Comparison of ENCODE assay signal across 15 cellular contexts in the genomic region with DNA sequence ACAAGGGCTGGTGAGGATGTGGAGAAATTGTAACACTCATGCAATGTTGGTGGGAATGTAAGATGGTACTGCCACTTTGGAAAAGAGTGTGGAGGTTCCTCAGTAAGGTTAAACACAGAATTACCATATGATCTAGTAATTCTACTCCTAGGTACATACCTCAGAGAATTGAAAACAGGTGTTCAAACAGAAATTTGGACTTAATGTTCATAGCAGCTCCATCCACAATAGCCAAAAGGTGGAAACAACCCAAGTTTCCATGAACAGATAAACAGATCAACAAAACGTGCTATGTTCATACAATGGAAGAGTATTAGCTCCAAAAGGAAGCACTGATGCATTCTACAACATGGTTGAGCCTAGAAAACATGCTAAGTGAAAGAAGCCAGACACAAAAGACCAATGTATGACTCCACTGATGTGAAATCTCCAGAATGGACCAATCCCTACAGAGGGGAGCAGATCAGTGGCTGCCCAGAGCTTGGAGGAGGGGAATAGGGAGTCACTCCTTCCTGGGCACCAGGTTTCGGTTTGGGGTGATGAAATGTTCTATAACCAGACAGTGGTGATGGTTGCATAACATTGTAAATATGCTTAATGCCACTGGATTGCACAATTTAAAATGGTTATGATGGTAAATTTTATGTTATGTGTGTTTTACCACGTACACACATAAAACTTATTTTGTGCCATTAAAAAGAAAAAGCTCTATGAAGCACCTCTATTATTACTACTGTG. TPM values are rescaled to one million over a fixed set of nuclear protein-coding genes. Genes with fewer than 3 reads are reported as not detected.
DNase-seq lines count a peak whose midpoint lies in the region; ATAC-seq and TF ChIP-seq lines count a peak whose summit lies in the region.
"Had no signal": no experiment of that assay in that cellular context is flagged by ENCODE, and none has a peak within 500 bp of the region (broad histone marks: within the 10 kb centered on the region; RNA-seq: fewer than 3 reads in every experiment).

No MANE protein-coding gene starts in this region.

- POLR2A ChIA-PET in naive thymus-derived CD4-positive, alpha-beta T cell (lab: Charles Lee): interaction anchor here (0.7 kb wide), 1 partner anchor 699 kb away, joined by 3 read pairs; the partner anchor contains the start of gene GIMAP1

- H3K4me1 ChIP-seq in mammary epithelial cell (ENCODE audit: insufficient read depth, low read length) (peaks cover 3% of the 10 kb centered on the region), endodermal cell (ENCODE audit: control insufficient read depth, insufficient read depth, low read length) (peaks cover 9% of the 10 kb centered on the region)
- H3K4me1 ChIP-seq in naive thymus-derived CD4-positive, alpha-beta T cell (ENCODE audit: control insufficient read depth in 2 of 2, insufficient read depth in 2 of 2, low read length in 2 of 2): peaks cover 4 to 7% of the 10 kb centered on the region in 2 donors
- H3K4me1 ChIP-seq: Caco-2 had no signal

- H3K79me2 ChIP-seq in mammary epithelial cell (ENCODE audit: insufficient read depth, low read length): no peaks in the 10 kb centered on the region

- H3K36me3 ChIP-seq in mammary epithelial cell (ENCODE audit: insufficient read depth, low read length) (no peaks in the 10 kb centered on the region), endodermal cell (ENCODE audit: control insufficient read depth, insufficient read depth, low read length) (no peaks in the 10 kb centered on the region)
- no peaks in the 10 kb centered on the region for H3K36me3 ChIP-seq in naive thymus-derived CD4-positive, alpha-beta T cell (ENCODE audit: control insufficient read depth in 2 of 3, insufficient read depth in 3 of 3, low read length in 3 of 3)
- H3K36me3 ChIP-seq: left ventricle myocardium inferior had no signal

- peaks cover 0 to 18% (median 6%) of the 10 kb centered on the region in 11 donors for H3K9me3 Mint-ChIP-seq in naive thymus-derived CD4-positive, alpha-beta T cell
- peaks cover 25% of the 10 kb centered on the region for H3K9me3 Mint-ChIP-seq in endodermal cell

- peaks cover 0 to 9% (median 0%) of the 10 kb centered on the region in 5 donors for H3K36me3 Mint-ChIP-seq in naive thymus-derived CD4-positive, alpha-beta T cell
- H3K36me3 Mint-ChIP-seq in endodermal cell (ENCODE audit: low read depth): peaks cover 17% of the 10 kb centered on the region

- TF ChIP-seq CTCF in HL-60 (IDR thresholded peaks at IDR 0.05; ENCODE audit: insufficient read depth, low read length): no peak
- no peak for TF ChIP-seq CTCF in mammary epithelial cell (conservative IDR thresholded peaks at IDR 0.05 in 1 of 2, IDR thresholded peaks at IDR 0.05 in 1 of 2; ENCODE audit: extremely low read depth in 1 of 2, insufficient read depth in 1 of 2, low read depth in 1 of 2, low read length in 2 of 2)
- no peak for TF ChIP-seq CTCF in endodermal cell (conservative IDR thresholded peaks at IDR 0.05)

- H3K27me3 Mint-ChIP-seq in naive thymus-derived CD4-positive, alpha-beta T cell: peaks cover 15 to 65% (median 19%) of the 10 kb centered on the region in 5 donors
- H3K27me3 Mint-ChIP-seq in endodermal cell (ENCODE audit: insufficient read depth): peaks cover 26% of the 10 kb centered on the region

- H3K9ac ChIP-seq in mammary epithelial cell (ENCODE audit: insufficient read depth, low read length): no peak overlapping the region
- no peak overlapping the region for H3K9ac ChIP-seq in endodermal cell (ENCODE audit: extremely low read depth, low read length, poor library complexity, severe bottlenecking)

- H3K9me3 ChIP-seq in mammary epithelial cell (replicated peaks; ENCODE audit: insufficient read depth, low read length) (no peaks in the 10 kb centered on the region), endodermal cell (ENCODE audit: control insufficient read depth, low read length) (peaks cover 17% of the 10 kb centered on the region)
- H3K9me3 ChIP-seq in naive thymus-derived CD4-positive, alpha-beta T cell (ENCODE audit: control insufficient read depth in 2 of 3, low read length in 3 of 3): peaks cover 0 to 7% (median 3%) of the 10 kb centered on the region in 3 experiments

- peak overlapping the region; percentile 12 for H2AFZ ChIP-seq in mammary epithelial cell (ENCODE audit: low read depth, low read length)

- CTCF ChIA-PET in mammary epithelial cell (lab: Charles Lee; ENCODE audit: low non-redundant PET): interaction anchor here (0.6 kb wide), 1 partner anchor 1190 kb away, joined by 3 read pairs; no protein-coding TSS in a partner anchor
- CTCF ChIA-PET in naive thymus-derived CD4-positive, alpha-beta T cell (lab: Charles Lee): interaction anchor here (1.3 kb wide), 1 partner anchor 32 kb away, joined by 4 read pairs; no protein-coding TSS in a partner anchor

- no peaks in the 10 kb centered on the region for H4K20me1 ChIP-seq in mammary epithelial cell (ENCODE audit: insufficient read depth, low read length)

- H3K4me3 ChIP-seq in HL-60 (replicated peaks; ENCODE audit: insufficient read depth, low read length) (no peak overlapping the region), mammary epithelial cell (replicated peaks in 1 of 3; ENCODE audit: insufficient read depth in 1 of 3, low read depth in 2 of 3, low read length in 3 of 3) (no peak overlapping the region), endodermal cell (ENCODE audit: low read length) (no peak overlapping the region)
- no peak overlapping the region for H3K4me3 ChIP-seq in naive thymus-derived CD4-positive, alpha-beta T cell (ENCODE audit: low read length)
- H3K4me3 ChIP-seq: left ventricle myocardium inferior had no signal

- intact Hi-C loops in mammary epithelial cell (cut with micrococcal nuclease): no loop called here
- intact Hi-C loops in naive thymus-derived CD4-positive, alpha-beta T cell (cut with micrococcal nuclease): loop anchor here in 1 of 2 donors (2.0 kb wide), 1 partner anchor 13 kb away; no protein-coding TSS in a partner anchor

- dilution Hi-C loops in mammary epithelial cell (cut with HindIII; ENCODE audit: low sequenced_read_pairs): no loop called here

- peak overlapping the region; percentile 12; the same call in 1 of the 2 replicates for H3K27ac ChIP-seq in HL-60 (replicated peaks)
- H3K27ac ChIP-seq in mammary epithelial cell (ENCODE audit: insufficient read depth, low read depth, low read length): no peak overlapping the region
- H3K27ac ChIP-seq in naive thymus-derived CD4-positive, alpha-beta T cell (ENCODE audit: low read depth, low read length): no peak overlapping the region
- no peak overlapping the region for H3K27ac ChIP-seq in endodermal cell (ENCODE audit: low read depth, low read length)
- H3K27ac ChIP-seq: left ventricle myocardium inferior had no signal

- H3K27me3 ChIP-seq in HL-60 (ENCODE audit: insufficient read depth, poor library complexity, severe bottlenecking): peaks cover 7% of the 10 kb centered on the region
- peaks cover 9% of the 10 kb centered on the region for H3K27me3 ChIP-seq in mammary epithelial cell (ENCODE audit: insufficient read depth, low read length)
- H3K27me3 ChIP-seq in naive thymus-derived CD4-positive, alpha-beta T cell (ENCODE audit: control insufficient read depth in 2 of 2, insufficient read depth in 2 of 2, low read length in 2 of 2): no peaks in the 10 kb centered on the region
- no peaks in the 10 kb centered on the region for H3K27me3 ChIP-seq in endodermal cell (ENCODE audit: control insufficient read depth, insufficient read depth, low read length, poor library complexity, severe bottlenecking)

- in situ Hi-C loops in mammary epithelial cell (cut with MboI; ENCODE audit: low sequenced_read_pairs in 2 of 2): no loop called here

- no peak overlapping the region for H3K4me3 Mint-ChIP-seq in naive thymus-derived CD4-positive, alpha-beta T cell
- H3K4me3 Mint-ChIP-seq in endodermal cell: no peak overlapping the region
- H3K4me3 Mint-ChIP-seq: activated naive CD8-positive, alpha-beta T cell had no signal

- no peak overlapping the region for H3K27ac Mint-ChIP-seq in naive thymus-derived CD4-positive, alpha-beta T cell
- H3K27ac Mint-ChIP-seq in endodermal cell: no peak overlapping the region
- H3K27ac Mint-ChIP-seq: activated naive CD8-positive, alpha-beta T cell had no signal

- WGBS in mammary epithelial cell (ENCODE audit: low coverage, missing lambda C conversion rate): 56% methylated on average over 3 of the region's 3 CpGs
- WGBS in endodermal cell (ENCODE audit: insufficient coverage in 1 of 2, insufficient read length in 1 of 2), 2 experiments: 90 to 91% methylated on average over 2 of the region's 3 CpGs

- peaks cover 4 to 16% (median 11%) of the 10 kb centered on the region in 7 donors for H3K4me1 Mint-ChIP-seq in naive thymus-derived CD4-positive, alpha-beta T cell
- H3K4me1 Mint-ChIP-seq in endodermal cell: peaks cover 32% of the 10 kb centered on the region

- BruUV-seq in mammary epithelial cell (replicated peaks; lab: Mats Ljungman, UMichigan): no TSS peak

- peak; percentile 87 for ATAC-seq in naive thymus-derived CD4-positive, alpha-beta T cell
- no peak for ATAC-seq in HG03354 (IDR thresholded peaks at IDR 0.05; ENCODE audit: poor library complexity, severe bottlenecking, unreplicated experiment)
- ATAC-seq in SK-N-SH treated with all-trans-retinoic acid at 6 μM for 48 hours: no peak
- ATAC-seq: HCT116 had no signal

- H3K4me2 ChIP-seq in mammary epithelial cell (ENCODE audit: insufficient read depth, low read depth, low read length): no peak overlapping the region

- DNase-seq in HL-60 (ENCODE audit: low read depth in 1 of 2, low spot score in 1 of 2) (peak; percentile 88 to 92), NCI-H2107 (lab: John Stamatoyannopoulos, UW) (peak; percentile 73), mammary epithelial cell (peak; percentile 74), endodermal cell (no peak), NCI-H524 treated with DMSO at 0.1 percent for 48 hours (lab: John Stamatoyannopoulos, UW) (no peak)
- no peak for DNase-seq in naive thymus-derived CD4-positive, alpha-beta T cell
- DNase-seq: Caco-2; cortex of kidney; left ventricle myocardium inferior; stimulated activated naive CD4-positive, alpha-beta T cell treated with Interleukin-2 at 50 U/mL for 16 hours; T-helper 9 cell had no signal

RNA-seq across cellular contexts. Expression of gene WDR86, which starts 5.7 kb away (rescaled TPM):
- total RNA-seq in mammary epithelial cell: 10 to 100 TPM in 1 of 2 donors, not detected in 1; 19.5 TPM
- polyA plus RNA-seq in mammary epithelial cell: not detected
- not detected for polyA minus RNA-seq in mammary epithelial cell
- total RNA-seq in naive thymus-derived CD4-positive, alpha-beta T cell: 1 to 10 TPM in 2 of 5 experiments, not detected in 3; 1.6 to 9.7 TPM
- 1 to 10 TPM in 1 of 2 donors, under 1 TPM in 1; 0.24 to 3.1 TPM for polyA plus RNA-seq in naive thymus-derived CD4-positive, alpha-beta T cell
- total RNA-seq in endodermal cell: 10 to 100 TPM; 83.3 to 94.2 TPM
- polyA plus RNA-seq in endodermal cell (2013, experiment 1 of 2): 19.3 TPM
- 21.2 TPM for polyA plus RNA-seq in endodermal cell (2013, experiment 2 of 2)

RNA-seq across cellular contexts. Expression of gene CRYGN, which starts 24.4 kb away (rescaled TPM):
- not detected for total RNA-seq in mammary epithelial cell
- polyA plus RNA-seq in mammary epithelial cell: not detected
- not detected for polyA minus RNA-seq in mammary epithelial cell
- 1 to 10 TPM in 1 of 5 experiments, under 1 TPM in 2, not detected in 2; 0.46 to 1.1 (median 0.61) TPM for total RNA-seq in naive thymus-derived CD4-positive, alpha-beta T cell
- polyA plus RNA-seq in naive thymus-derived CD4-positive, alpha-beta T cell: under 1 TPM; 0.33 to 0.48 TPM
- 1 to 10 TPM; 2.3 to 4.4 TPM for total RNA-seq in endodermal cell
- polyA plus RNA-seq in endodermal cell (2013, experiment 1 of 2): 0.61 TPM
- not detected for polyA plus RNA-seq in endodermal cell (2013, experiment 2 of 2)
- total RNA-seq: Caco-2 had no signal

Comparison
In these comparisons a context has a peak if more than half of its experiments do, and no peak if none do; other contexts are left out.
1. DNase-seq: peak in HL-60 (2 of 2), NCI-H2107 (single experiment) and mammary epithelial cell (single experiment); none in naive thymus-derived CD4-positive, alpha-beta T cell (0 of 9), endodermal cell (single experiment) and NCI-H524 treated with DMSO at 0.1 percent for 48 hours (single experiment).
2. RNA of gene WDR86, which starts 5.7 kb away (total RNA-seq): 83.3 to 94.2 TPM in endodermal cell; 19.5 TPM in mammary epithelial cell and 1.6 to 9.7 TPM in naive thymus-derived CD4-positive, alpha-beta T cell; every median in the first group is over 4 times any median in the second.